In the genomic region with DNA sequence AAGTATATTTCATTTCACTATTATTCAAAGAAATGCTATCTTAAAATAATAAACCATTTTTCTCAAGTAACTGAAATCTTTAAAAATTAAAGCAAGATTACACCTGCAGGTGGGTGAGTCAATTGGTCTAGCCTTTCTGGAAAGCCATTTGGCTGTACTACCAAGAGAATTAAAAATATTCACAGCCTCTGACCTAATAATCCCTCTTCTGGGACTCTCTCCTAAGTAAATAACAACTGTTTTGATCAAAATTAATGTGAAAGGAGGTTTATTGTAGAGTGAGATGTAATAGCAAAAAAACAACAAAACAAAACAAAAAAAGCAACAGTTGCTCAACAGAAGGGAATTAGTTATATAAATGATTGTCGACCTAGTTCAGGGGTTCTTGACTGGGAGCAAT, we compare ENCODE assay signal across 25 cellular contexts.
"Had no signal": no experiment of that assay in that cellular context is flagged by ENCODE, and none has a peak within 500 bp of the region (broad histone marks: within the 10 kb centered on the region; RNA-seq: fewer than 3 reads in every experiment).

No MANE protein-coding gene starts in this region.

- H3K36me3 ChIP-seq: neutrophil, ovary, prostate gland, right atrium auricular region, thyroid gland had no signal

- H3K27me3 ChIP-seq: ovary had no signal

- H3K4me1 ChIP-seq: foreskin keratinocyte, prostate gland had no signal

- ATAC-seq: activated CD8-positive, alpha-beta memory T cell treated with anti-CD3 and anti-CD28 coated beads, Interleukin-2, amount 10 ng/mL, durations not matched to agents 7 days and 5 days; activated CD8-positive, alpha-beta T cell treated with anti-CD3 and anti-CD28 coated beads for 36 hours; activated naive CD8-positive, alpha-beta T cell treated with anti-CD3 and anti-CD28 coated beads, Interleukin-2, amount 50 U/mL, for 24 hours; foreskin keratinocyte; left ventricle myocardium superior; natural killer cell had no signal

- H3K9me3 ChIP-seq: neutrophil, ovary, prostate gland, right atrium auricular region, thyroid gland had no signal

- H3K4me3 ChIP-seq: coronary artery, ovary, prostate gland, right atrium auricular region, thyroid gland had no signal

- DNase-seq: activated CD4-positive, alpha-beta T cell treated with anti-CD3 and anti-CD28 coated beads, Interleukin-2, amount 10 ng/mL, durations not matched to agents 7 days and 5 days; activated CD4-positive, CD25-positive, alpha-beta regulatory T cell treated with anti-CD3 and anti-CD28 coated beads, Interleukin-2, amount 50 U/mL, for 72 hours; activated CD8-positive, alpha-beta memory T cell treated with anti-CD3 and anti-CD28 coated beads, Interleukin-2, amount 10 ng/mL, durations not matched to agents 7 days and 5 days; activated CD8-positive, alpha-beta T cell treated with anti-CD3 and anti-CD28 coated beads for 36 hours; activated effector memory CD4-positive, alpha-beta T cell treated with anti-CD3 and anti-CD28 coated beads, Interleukin-2, amount 50 U/mL, for 16 hours; activated naive CD4-positive, alpha-beta T cell treated with anti-CD3 and anti-CD28 coated beads, Interleukin-2, amount 50 U/mL, for 16 hours; activated naive CD8-positive, alpha-beta T cell treated with anti-CD3 and anti-CD28 coated beads, Interleukin-2, amount 50 U/mL, for 24 hours; activated T-cell treated with anti-CD3 and anti-CD28 coated beads for 4 hours; anterior cingulate cortex; effector CD4-positive, alpha-beta T cell; erythroblast; foreskin keratinocyte; immature natural killer cell; left ventricle myocardium superior; midbrain; natural killer cell; ovary; stimulated activated CD4-positive, alpha-beta T cell treated with anti-CD3 and anti-CD28 coated beads, Interleukin-4, amount 100 ng/mL, for 24 hours; stimulated activated naive CD4-positive, alpha-beta T cell treated with Interleukin-2 at 50 U/mL for 16 hours; thyroid gland had no signal

- H3K27ac ChIP-seq: coronary artery, foreskin keratinocyte, neutrophil, ovary, prostate gland, right atrium auricular region, thyroid gland, VCaP had no signal
